ENCODE assay signal across 36 cellular contexts in genomic region chr9:16377311-16377710, GRCh38.
"Had no signal": no experiment of that assay in that cellular context is flagged by ENCODE, and none has a peak within 500 bp of the region (broad histone marks: within the 10 kb centered on the region; RNA-seq: fewer than 3 reads in every experiment).

No MANE protein-coding gene starts in this region.

- DNase-seq: Karpas-422, Kasumi-1, MG63, MM.1S, MV-4-11, NCI-H1048, NCI-H1092, NCI-H1092 treated with DMSO at 0.1 percent for 48 hours, NCI-H1105, NCI-H1105 treated with DMSO at 0.1 percent for 48 hours, NCI-H1417, NCI-H1417 treated with DMSO at 0.1 percent for 48 hours, NCI-H1436, NCI-H1436 treated with DMSO at 0.1 percent for 48 hours, NCI-H146, NCI-H1694, NCI-H1694 treated with DMSO at 0.1 percent for 48 hours, NCI-H187, NCI-H187 treated with DMSO at 0.1 percent for 48 hours, NCI-H1930, NCI-H2029, NCI-H2029 treated with DMSO at 0.1 percent for 48 hours, NCI-H2081, NCI-H2081 treated with DMSO at 0.1 percent for 48 hours, NCI-H2107, NCI-H2171, NCI-H2171 treated with DMSO at 0.1 percent for 48 hours, NCI-H2227 treated with DMSO at 0.1 percent for 48 hours, NCI-H226, NCI-H345, NCI-H446, NCI-H446 treated with DMSO at 0.1 percent for 48 hours, NCI-H510A, NCI-H510A treated with DMSO at 0.1 percent for 48 hours, NCI-H524, NCI-H524 treated with DMSO at 0.1 percent for 48 hours had no signal

- H3K4me3 ChIP-seq: MG63 had no signal

- H3K36me3 ChIP-seq: MG63 had no signal

- H3K27me3 ChIP-seq: MG63 had no signal
